ENCODE assay signal across 12 cellular contexts in genomic region chr17:4553669-4554068, GRCh38. TPM values are rescaled to one million over a fixed set of nuclear protein-coding genes. Genes with fewer than 3 reads are reported as not detected.
DNase-seq lines count a peak whose midpoint lies in the region; ATAC-seq and TF ChIP-seq lines count a peak whose summit lies in the region.
"Had no signal": no experiment of that assay in that cellular context is flagged by ENCODE, and none has a peak within 500 bp of the region (broad histone marks: within the 10 kb centered on the region; RNA-seq: fewer than 3 reads in every experiment).

No MANE protein-coding gene starts in this region.

- no peak for TF ChIP-seq EP300 in sigmoid colon (IDR thresholded peaks at IDR 0.05)

- H3K27ac ChIP-seq in PC-3 (ENCODE audit: low read length) (no peak overlapping the region), sigmoid colon (no peak overlapping the region)

- H3K36me3 ChIP-seq in PC-3 (ENCODE audit: low read depth, low read length) = peaks cover 42% of the 10 kb centered on the region; the same call in 1 of the 2 replicates
- H3K36me3 ChIP-seq in sigmoid colon = peaks cover 4 to 52% (median 31%) of the 10 kb centered on the region in 4 donors

- H3K79me2 ChIP-seq in PC-3 (ENCODE audit: low read length) = peaks cover 45% of the 10 kb centered on the region

- intact Hi-C loops in activated CD4-positive, alpha-beta T cell treated with anti-CD3 and anti-CD28 coated beads for 36 hours (cut with DNase I, micrococcal nuclease) = no loop called here
- intact Hi-C loops in PC-3 (cut with micrococcal nuclease) (no loop called here), sigmoid colon (cut with DNase I) (no loop called here)

- H3K4me1 ChIP-seq in PC-3 (ENCODE audit: insufficient read depth, low read length) (peaks cover 9% of the 10 kb centered on the region; the same call in 1 of the 2 replicates), sigmoid colon (peaks cover 0 to 23% (median 20%) of the 10 kb centered on the region in 4 donors)

- peaks cover 21% of the 10 kb centered on the region for H3K4me1 Mint-ChIP-seq in activated CD4-positive, alpha-beta T cell treated with anti-CD3 and anti-CD28 coated beads for 36 hours

- H3K9me3 Mint-ChIP-seq in activated CD4-positive, alpha-beta T cell treated with anti-CD3 and anti-CD28 coated beads for 36 hours (ENCODE audit: low read depth) = no peaks in the 10 kb centered on the region

- H3K27ac Mint-ChIP-seq in activated CD4-positive, alpha-beta T cell treated with anti-CD3 and anti-CD28 coated beads for 36 hours = no peak overlapping the region

- no peaks in the 10 kb centered on the region for H3K9me2 ChIP-seq in PC-3 (replicated peaks; ENCODE audit: low read length)

- no peak for TF ChIP-seq CTCF in PC-3 (conservative IDR thresholded peaks at IDR 0.05; ENCODE audit: low read depth, low read length)
- no peak for TF ChIP-seq CTCF in epithelial cell of esophagus (IDR thresholded peaks at IDR 0.05; ENCODE audit: insufficient read depth, low read depth, low read length, missing control alignments)
- TF ChIP-seq CTCF in sigmoid colon (IDR thresholded peaks at IDR 0.05) = no peak

- CTCF ChIA-PET in activated CD4-positive, alpha-beta T cell treated with anti-CD3 and anti-CD28 coated beads for 36 hours (lab: Charles Lee) = interaction anchor here (1.8 to 2.3 kb wide), 3 partner anchors 10 to 13 kb away, joined by 5 to 8 read pairs (median 7); no protein-coding TSS in a partner anchor
- CTCF ChIA-PET in PC-3 (lab: Charles Lee) = no interaction called here

- H3K27me3 ChIP-seq in PC-3 (ENCODE audit: low read length) (no peaks in the 10 kb centered on the region), sigmoid colon (no peaks in the 10 kb centered on the region)

- no TSS peak for BruUV-seq in PC-3 (replicated peaks; lab: Mats Ljungman, UMichigan)

- POLR2A ChIA-PET in activated CD4-positive, alpha-beta T cell treated with anti-CD3 and anti-CD28 coated beads for 36 hours (lab: Charles Lee) = interaction anchor here (1.4 kb wide), 1 partner anchor 11 kb away, joined by 3 read pairs; no protein-coding TSS in a partner anchor
- POLR2A ChIA-PET in PC-3 (lab: Charles Lee; ENCODE audit: unreplicated experiment) = no interaction called here

- H4K20me1 ChIP-seq in PC-3 (ENCODE audit: low read length) = no peaks in the 10 kb centered on the region

- TF ChIP-seq POLR2A in sigmoid colon (IDR thresholded peaks at IDR 0.05) = no peak

- H3K4me3 ChIP-seq in PC-3 (ENCODE audit: low read length) (peak overlapping the region; percentile 98), epithelial cell of esophagus (ENCODE audit: low read length) (peak overlapping the region; percentile 98), sigmoid colon (no peak overlapping the region)

- no peak for DNase-seq in activated CD4-positive, alpha-beta T cell treated with anti-CD3 and anti-CD28 coated beads for 36 hours
- no peak for DNase-seq in activated CD4-positive, alpha-beta T cell treated with anti-CD3 and anti-CD28 coated beads, Interleukin-2, amount 50 U/mL, for 4 hours
- DNase-seq in PC-3 (no peak), epithelial cell of esophagus (ENCODE audit: low read depth) (no peak), sigmoid colon (peak; percentile 67), AG20443 (ENCODE audit: low spot score) (no peak)
- DNase-seq: ACHN; activated CD4-positive, alpha-beta T cell treated with anti-CD3 and anti-CD28 coated beads for 4 hours; NCI-H345 had no signal

- peak overlapping the region; percentile 93 for H3K4me3 Mint-ChIP-seq in activated CD4-positive, alpha-beta T cell treated with anti-CD3 and anti-CD28 coated beads for 36 hours

- H3K9me3 ChIP-seq in PC-3 (ENCODE audit: low read length) = no peaks in the 10 kb centered on the region
- H3K9me3 ChIP-seq in sigmoid colon = no peaks in the 10 kb centered on the region

- no peaks in the 10 kb centered on the region for H3K27me3 Mint-ChIP-seq in activated CD4-positive, alpha-beta T cell treated with anti-CD3 and anti-CD28 coated beads for 36 hours

- ATAC-seq in activated CD4-positive, alpha-beta T cell treated with anti-CD3 and anti-CD28 coated beads for 36 hours = no peak
- ATAC-seq in PC-3 (no peak), GM19035 (IDR thresholded peaks at IDR 0.05; ENCODE audit: unreplicated experiment) (no peak), HG02981 (IDR thresholded peaks at IDR 0.05; ENCODE audit: unreplicated experiment) (no peak)

- no peak overlapping the region for H2AFZ ChIP-seq in PC-3 (ENCODE audit: low read length)

- H3K9ac ChIP-seq in PC-3 (ENCODE audit: low read length) = peak overlapping the region; percentile 99

- peaks cover 36% of the 10 kb centered on the region for H3K36me3 Mint-ChIP-seq in activated CD4-positive, alpha-beta T cell treated with anti-CD3 and anti-CD28 coated beads for 36 hours (ENCODE audit: low read depth)

- WGBS in sigmoid colon, 2 donors = 82 to 87% methylated on average over 9 of the region's 9 CpGs

- H3K4me2 ChIP-seq in PC-3 (ENCODE audit: low read length) = peak overlapping the region; percentile 98

- no peaks in the 10 kb centered on the region for H3F3A ChIP-seq in PC-3 (ENCODE audit: low read length, unreplicated experiment)

RNA-seq across cellular contexts. Expression of gene MYBBP1A, which starts 1.5 kb away (rescaled TPM):
- total RNA-seq in activated CD4-positive, alpha-beta T cell treated with anti-CD3 and anti-CD28 coated beads for 36 hours = 100 to 1,000 TPM in 1 of 2 experiments, 10 to 100 TPM in 1; 97.7 to 144 TPM
- total RNA-seq in PC-3 (2014; rRNA removed) = 155 and 171 TPM in 2 replicates
- total RNA-seq in sigmoid colon = 10 to 100 TPM; 23.2 to 32.4 (median 27.4) TPM
- 10 to 100 TPM in 1 of 3 donors, 1 to 10 TPM in 2; 6.6 to 44.5 (median 7.4) TPM for polyA plus RNA-seq in sigmoid colon

RNA-seq across cellular contexts. Expression of gene GGT6, which starts 6.7 kb away (rescaled TPM):
- total RNA-seq in activated CD4-positive, alpha-beta T cell treated with anti-CD3 and anti-CD28 coated beads for 36 hours = not detected
- total RNA-seq in PC-3 (2014; rRNA removed) (not detected in 2 replicates), sigmoid colon (1 to 10 TPM in 1 of 4 donors, under 1 TPM in 1, not detected in 2; 0.71 to 3.0 TPM)
- 10 to 100 TPM; 22.2 to 94.4 (median 28.4) TPM for polyA plus RNA-seq in sigmoid colon
- total RNA-seq: mononuclear cell had no signal

RNA-seq across cellular contexts. Expression of gene SMTNL2, which starts 30.7 kb away (rescaled TPM):
- total RNA-seq in activated CD4-positive, alpha-beta T cell treated with anti-CD3 and anti-CD28 coated beads for 36 hours = not detected
- total RNA-seq in PC-3 (2014; rRNA removed) (not detected in 2 replicates), sigmoid colon (1 to 10 TPM in 3 of 4 donors, under 1 TPM in 1; 0.33 to 1.9 (median 1.6) TPM)
- under 1 TPM in 2 of 3 donors, not detected in 1; 0.45 to 0.60 TPM for polyA plus RNA-seq in sigmoid colon
- total RNA-seq: mononuclear cell had no signal

RNA-seq across cellular contexts. Expression of gene SPNS2, which starts 55.0 kb away (rescaled TPM):
- total RNA-seq in activated CD4-positive, alpha-beta T cell treated with anti-CD3 and anti-CD28 coated beads for 36 hours = under 1 TPM; 0.07 to 0.37 TPM
- total RNA-seq in PC-3 (2014; rRNA removed) (2.6 and 7.9 TPM in 2 replicates), sigmoid colon (10 to 100 TPM in 1 of 4 donors, 1 to 10 TPM in 3; 5.3 to 10.8 (median 8.3) TPM)
- polyA plus RNA-seq in sigmoid colon = 10 to 100 TPM in 2 of 3 donors, 1 to 10 TPM in 1; 6.6 to 40.5 (median 12.0) TPM

Comparison
In these comparisons a context has a peak if more than half of its experiments do, and no peak if none do; other contexts are left out.
1. H3K4me3 ChIP-seq: peak in PC-3 (single experiment) and epithelial cell of esophagus (single experiment); none in sigmoid colon (0 of 4).